8 cellular contexts compared by ENCODE assay signal in the genomic region with DNA sequence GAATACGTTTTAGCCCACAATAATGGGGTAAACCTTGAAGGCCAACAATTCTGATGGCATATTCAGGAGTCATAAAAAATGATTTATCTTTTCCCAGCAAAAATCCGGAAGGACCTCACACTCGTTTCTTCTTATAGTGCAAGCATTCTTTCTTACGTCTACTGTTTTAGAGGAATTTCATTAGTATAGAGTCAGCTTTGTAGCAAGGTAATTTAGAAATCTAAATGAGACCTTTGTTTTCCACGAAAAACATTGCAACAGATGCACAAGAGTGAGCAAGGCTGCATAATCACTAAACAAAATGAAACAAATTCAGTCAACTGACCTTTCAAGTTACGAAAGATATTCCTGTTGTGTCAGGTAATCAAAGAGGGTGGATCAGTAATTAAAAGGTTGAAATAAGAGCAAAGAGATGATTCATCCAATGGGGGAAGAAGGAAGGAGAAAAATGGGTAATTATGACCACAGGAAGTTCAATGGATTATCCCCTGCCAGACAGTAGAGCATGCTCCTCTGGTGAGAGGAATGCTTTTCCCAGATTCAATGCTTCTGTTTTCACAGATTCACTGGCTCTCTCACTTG. TPM values are rescaled to one million over a fixed set of nuclear protein-coding genes. Genes with fewer than 3 reads are reported as not detected.
DNase-seq lines count a peak whose midpoint lies in the region; ATAC-seq and TF ChIP-seq lines count a peak whose summit lies in the region.

No MANE protein-coding gene starts in this region.

- ATAC-seq in effector memory CD8-positive, alpha-beta T cell (replicated peaks): no peak
- ATAC-seq in GM21825 (IDR thresholded peaks at IDR 0.05; ENCODE audit: unreplicated experiment): no peak

- H4K20me1 ChIP-seq in OCI-LY3 (ENCODE audit: insufficient read depth, low read length): peaks cover 39% of the 10 kb centered on the region
- peaks cover 37% of the 10 kb centered on the region for H4K20me1 ChIP-seq in osteoblast (ENCODE audit: insufficient read depth, low read length)

- DNase-seq in NCI-H2227 (lab: John Stamatoyannopoulos, UW; ENCODE audit: unreplicated experiment): peak; percentile 36
- DNase-seq in NCI-H2227 treated with DMSO at 0.1 percent for 48 hours (lab: John Stamatoyannopoulos, UW): no peak
- no peak for DNase-seq in effector memory CD8-positive, alpha-beta T cell
- DNase-seq in osteoblast (ENCODE audit: insufficient read length, low spot score, missing footprints): peak; percentile 15
- no peak for DNase-seq in GM10266 (ENCODE audit: extremely low spot score)
- DNase-seq in NCI-H524 treated with DMSO at 0.1 percent for 48 hours (lab: John Stamatoyannopoulos, UW): no peak

- TF ChIP-seq CTCF in OCI-LY3 (IDR thresholded peaks at IDR 0.05; ENCODE audit: low read depth, low read length) (no peak), osteoblast (IDR thresholded peaks at IDR 0.05; ENCODE audit: extremely low read depth, low read depth, low read length) (no peak), GM10266 (IDR thresholded peaks at IDR 0.05; ENCODE audit: control insufficient read depth, insufficient read depth, low read depth, missing control alignments) (no peak)

- peaks cover 39 to 50% of the 10 kb centered on the region in 2 donors for H3K4me1 Mint-ChIP-seq in effector memory CD8-positive, alpha-beta T cell (ENCODE audit: low read depth in 2 of 2)

- H3K4me3 ChIP-seq in OCI-LY3 (ENCODE audit: low read length) (peak overlapping the region; percentile 100), osteoblast (ENCODE audit: insufficient read depth, low read length) (peak overlapping the region; percentile 97)

- H3K36me3 ChIP-seq in OCI-LY3 (replicated peaks; ENCODE audit: low read depth, low read length): peaks cover 12% of the 10 kb centered on the region
- H3K36me3 ChIP-seq in osteoblast (ENCODE audit: insufficient read depth, low read length): no peaks in the 10 kb centered on the region

- H3K9ac ChIP-seq in OCI-LY3 (ENCODE audit: low read length): peak overlapping the region; percentile 100

- H3K27ac Mint-ChIP-seq in effector memory CD8-positive, alpha-beta T cell: peak overlapping the region; percentile 100

- H3K79me2 ChIP-seq in OCI-LY3 (ENCODE audit: low read length): peaks cover 45% of the 10 kb centered on the region
- H3K79me2 ChIP-seq in osteoblast (ENCODE audit: insufficient read depth, low read length): peaks cover 44% of the 10 kb centered on the region

- H3K9me3 ChIP-seq in OCI-LY3 (ENCODE audit: insufficient read depth, low read length) (no peaks in the 10 kb centered on the region), osteoblast (ENCODE audit: low read depth, low read length) (no peaks in the 10 kb centered on the region)

- no peaks in the 10 kb centered on the region; the same call in 1 of the 2 replicates for H3K27me3 ChIP-seq in OCI-LY3 (ENCODE audit: low read depth, low read length)
- no peaks in the 10 kb centered on the region for H3K27me3 ChIP-seq in osteoblast (ENCODE audit: insufficient read depth, low read length)

- H3K4me2 ChIP-seq in OCI-LY3 (ENCODE audit: low read length): peak overlapping the region; percentile 82
- peak overlapping the region; percentile 95 for H3K4me2 ChIP-seq in osteoblast (ENCODE audit: insufficient read depth, low read length)

- no peaks in the 10 kb centered on the region for H3K27me3 Mint-ChIP-seq in effector memory CD8-positive, alpha-beta T cell

- H3K27ac ChIP-seq in OCI-LY3 (ENCODE audit: low read length) (peak overlapping the region; percentile 58), osteoblast (ENCODE audit: low read depth, low read length) (peak overlapping the region; percentile 100)

- peaks cover 28% of the 10 kb centered on the region for H3K4me1 ChIP-seq in OCI-LY3 (ENCODE audit: low read length)
- peaks cover 26% of the 10 kb centered on the region for H3K4me1 ChIP-seq in osteoblast (ENCODE audit: insufficient read depth, low read length)

- H2AFZ ChIP-seq in OCI-LY3 (ENCODE audit: low read depth, low read length) (peak overlapping the region; percentile 99), osteoblast (ENCODE audit: low read length) (peak overlapping the region; percentile 97)

- peaks cover 29% of the 10 kb centered on the region for H3K36me3 Mint-ChIP-seq in effector memory CD8-positive, alpha-beta T cell (ENCODE audit: insufficient read depth)

- peaks cover 4 to 7% of the 10 kb centered on the region in 2 donors for H3K9me3 Mint-ChIP-seq in effector memory CD8-positive, alpha-beta T cell

- H3K4me3 Mint-ChIP-seq in effector memory CD8-positive, alpha-beta T cell: peak overlapping the region; percentile 99 to 100

RNA-seq across cellular contexts. Expression of a gene that starts 0.6 kb away (rescaled TPM):
- total RNA-seq in osteoblast: 573 and 599 TPM in 2 replicates

RNA-seq across cellular contexts. Expression of a gene that starts 22.1 kb away (rescaled TPM):
- 52.5 and 56.3 TPM in 2 replicates for total RNA-seq in osteoblast

RNA-seq across cellular contexts. Expression of a gene that starts 41.8 kb away (rescaled TPM):
- total RNA-seq in osteoblast: 62.2 and 67.0 TPM in 2 replicates

Comparison
In these comparisons a context has a peak if more than half of its experiments do, and no peak if none do; other contexts are left out.
1. DNase-seq: peak in NCI-H2227 (single experiment) and osteoblast (single experiment); none in NCI-H2227 treated with DMSO at 0.1 percent for 48 hours (single experiment), effector memory CD8-positive, alpha-beta T cell (0 of 3), GM10266 (single experiment) and NCI-H524 treated with DMSO at 0.1 percent for 48 hours (single experiment).